9 cellular contexts compared by ENCODE assay signal in the genomic region with DNA sequence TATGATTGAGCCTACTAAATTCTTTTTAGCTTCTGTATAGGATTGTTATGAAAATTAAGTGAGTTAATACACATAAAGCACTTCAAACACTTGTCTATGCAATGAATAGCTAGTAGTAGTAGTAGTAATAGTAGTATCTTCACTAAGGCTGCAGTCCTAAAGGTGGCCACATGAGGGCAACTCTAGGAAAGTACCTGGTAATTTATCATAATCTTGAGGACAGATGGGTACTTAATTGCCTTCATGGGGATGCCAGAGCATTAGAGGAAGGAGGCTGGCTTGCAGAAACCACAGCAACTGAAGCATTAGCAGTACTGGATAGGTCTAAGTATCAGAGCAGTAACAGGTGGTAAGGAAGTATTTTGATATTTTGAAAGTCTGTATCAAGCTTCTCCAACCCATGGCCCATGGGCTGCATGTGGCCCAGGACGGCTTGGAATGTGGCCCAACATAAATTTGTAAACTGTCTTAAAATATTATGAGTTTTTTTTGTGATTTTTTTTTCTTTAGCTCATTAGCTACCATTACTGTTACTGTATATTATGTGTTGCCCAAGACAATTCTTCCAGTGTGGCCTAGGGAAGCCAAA. TPM values are rescaled to one million over a fixed set of nuclear protein-coding genes. Genes with fewer than 3 reads are reported as not detected.
DNase-seq lines count a peak whose midpoint lies in the region; ATAC-seq, FAIRE-seq and TF ChIP-seq lines count a peak whose summit lies in the region.
"Had no signal": no experiment of that assay in that cellular context is flagged by ENCODE, and none has a peak within 500 bp of the region (broad histone marks: within the 10 kb centered on the region; RNA-seq: fewer than 3 reads in every experiment).

No MANE protein-coding gene starts in this region.

- H3K4me3 Mint-ChIP-seq in naive B cell: peak overlapping the region in 2 of 8 donors; percentile 4 to 44

- no peak overlapping the region for H3K27ac ChIP-seq in K562 (ENCODE audit: extremely low read depth, low read depth, low read length)
- no peak overlapping the region for H3K27ac ChIP-seq in ascending aorta

- TF ChIP-seq EP300 in K562 (IDR thresholded peaks at IDR 0.05; ENCODE audit: low read length): no peak

- CTCF ChIA-PET in K562 (lab: Yijun Ruan, JAX; ENCODE audit: low intra/inter-chr PET ratio): no interaction called here

- H3K36me3 ChIP-seq in K562 (ENCODE audit: control insufficient read depth, insufficient read depth, low read length) (no peaks in the 10 kb centered on the region), ascending aorta (no peaks in the 10 kb centered on the region)

- no peak for FAIRE-seq in K562 (lab: Jason Lieb, UNC)

- H3K4me1 Mint-ChIP-seq in naive B cell: peaks cover 26 to 46% (median 45%) of the 10 kb centered on the region in 3 donors

- peak overlapping the region in 4 of 6 donors; percentile 23 to 88 (median 77) for H3K27ac Mint-ChIP-seq in naive B cell

- no peaks in the 10 kb centered on the region for H3K4me1 ChIP-seq in K562 (replicated peaks in 1 of 2; ENCODE audit: control insufficient read depth in 2 of 2, insufficient read depth in 2 of 2, low read length in 2 of 2)
- no peaks in the 10 kb centered on the region for H3K4me1 ChIP-seq in ascending aorta

- WGBS in K562 (ENCODE audit: insufficient coverage, low coverage, missing lambda C conversion rate): 0% methylated on average over 1 of the region's 1 CpG

- no peaks in the 10 kb centered on the region for H3K9me1 ChIP-seq in K562 (ENCODE audit: control insufficient read depth, insufficient read depth, low read length)

- no peak overlapping the region for H3K9ac ChIP-seq in K562 (ENCODE audit: insufficient read depth in 1 of 2, low read depth in 2 of 2, low read length in 2 of 2)

- POLR2A ChIA-PET in K562 (lab: Yijun Ruan, JAX): interaction anchor here (0.7 kb wide), 1 partner anchor 527 kb away, joined by 3 read pairs; no protein-coding TSS in a partner anchor

- peak in 1 of 2 experiments; percentile 52; a peak in 2 of 4 replicates for TF ChIP-seq RAD21 in K562 (CRISPR knock-in tag; conservative IDR thresholded peaks at IDR 0.05 in 1 of 2, IDR thresholded peaks at IDR 0.05 in 1 of 2)

- H3K9me3 Mint-ChIP-seq in naive B cell: peaks cover 0 to 4% (median 0%) of the 10 kb centered on the region in 7 donors

- no peaks in the 10 kb centered on the region for H3K27me3 ChIP-seq in K562 (ENCODE audit: control insufficient read depth in 2 of 2, insufficient read depth in 2 of 2, low read length in 2 of 2)
- no peaks in the 10 kb centered on the region for H3K27me3 ChIP-seq in ascending aorta

- DNase-seq in NCI-H1436 (lab: John Stamatoyannopoulos, UW) (peak; percentile 26), NCI-H1436 treated with DMSO at 0.1 percent for 48 hours (lab: John Stamatoyannopoulos, UW) (no peak), T-helper 1 cell (peak in 4 of 5 donors; percentile 18 to 51 (median 37)), K562 (ENCODE audit: extremely low read depth in 1 of 4, low spot score in 3 of 4) (peak; percentile 32 to 41 (median 38)), naive B cell (peak; percentile 75), ascending aorta (ENCODE audit: low spot score in 2 of 2) (no peak)

- TF ChIP-seq POLR2A in K562 (conservative IDR thresholded peaks at IDR 0.05): no peak

- TF ChIP-seq CTCF in K562 (IDR thresholded peaks at IDR 0.05 in 2 of 3, conservative IDR thresholded peaks at IDR 0.05 in 1 of 3; ENCODE audit: insufficient read depth in 2 of 3, low read depth in 1 of 3, low read length in 3 of 3) (peak; percentile 51 to 55 (median 52); a peak in 4 of 6 replicates), ascending aorta (IDR thresholded peaks at IDR 0.05) (peak in 1 of 3 experiments; percentile 12)

- H3K9me3 ChIP-seq in K562 (replicated peaks; ENCODE audit: control insufficient read depth, insufficient read depth, low read depth, low read length): no peaks in the 10 kb centered on the region
- no peaks in the 10 kb centered on the region for H3K9me3 ChIP-seq in ascending aorta

- intact Hi-C loops in K562 (cut with micrococcal nuclease): no loop called here
- intact Hi-C loops in ascending aorta (cut with DNase I): no loop called here

- H3K79me2 ChIP-seq in K562 (ENCODE audit: control insufficient read depth, insufficient read depth, low read length): no peaks in the 10 kb centered on the region

- no peaks in the 10 kb centered on the region for H3K36me3 Mint-ChIP-seq in naive B cell

- H3K4me2 ChIP-seq in K562 (ENCODE audit: insufficient read depth, low read length): no peak overlapping the region

- no peaks in the 10 kb centered on the region for H3K27me3 Mint-ChIP-seq in naive B cell

- no TSS peak for BruUV-seq in K562 (replicated peaks; lab: Mats Ljungman, UMichigan)

- H2AFZ ChIP-seq in K562 (ENCODE audit: low read depth, low read length): no peak overlapping the region

- H3K4me3 ChIP-seq in K562 (no peak overlapping the region), ascending aorta (no peak overlapping the region)

- in situ Hi-C loops in K562 (cut with MboI): no loop called here

- H4K20me1 ChIP-seq in K562 (replicated peaks; ENCODE audit: control insufficient read depth, insufficient read depth, low read length): no peaks in the 10 kb centered on the region

- ATAC-seq in HG03175 (IDR thresholded peaks at IDR 0.05; ENCODE audit: unreplicated experiment) (peak; percentile 64), K562 (peak; percentile 84), naive B cell (ENCODE audit: low read depth in 2 of 2) (peak; percentile 83 to 84), GM21825 (IDR thresholded peaks at IDR 0.05; ENCODE audit: unreplicated experiment) (no peak)

TF ChIP-seq in K562, 482 proteins besides CTCF, POLR2A, EP300 and RAD21 (continues in another document):
- no peak for TF ChIP-seq PBX2 (CRISPR knock-in tag; IDR thresholded peaks at IDR 0.05; ENCODE audit: low read depth)
- peak; percentile 88 for TF ChIP-seq PBX2 (tag; conservative IDR thresholded peaks at IDR 0.05; ENCODE audit: low read depth)
- peak; percentile 81 for TF ChIP-seq MEIS2 (IDR thresholded peaks at IDR 0.05; ENCODE audit: partially characterized antibody)

RNA-seq across cellular contexts. Expression of gene NIPAL1, which starts 17.3 kb away (rescaled TPM):
- 1.2 and 1.4 TPM in 2 replicates for total RNA-seq in K562 (2011; cell fraction: chromatin; rRNA removed; ENCODE audit: low replicate concordance)
- 1.1 and 1.3 TPM in 2 replicates for total RNA-seq in K562 (2011; cell fraction: nucleolus; rRNA removed)
- total RNA-seq in K562 (2011; cell fraction: nucleoplasm; rRNA removed): 0.53 and 0.73 TPM in 2 replicates
- total RNA-seq in K562 (2014; rRNA removed): 0.27 and 0.98 TPM in 2 replicates
- 0.11 and 0.22 TPM in 2 replicates for total RNA-seq in K562 (2014; rRNA removed; fragmentation: Illumina TruSeq; extraction: Trizol)
- 0.25 and 0.68 TPM in 2 replicates for total RNA-seq in K562 (2015; rRNA removed; fragmentation: Illumina TruSeq; extraction: Trizol)
- 0.20 and 0.72 TPM in 2 replicates for total RNA-seq in K562 (2021)
- polyA plus RNA-seq in K562 (2011; rRNA removed): 0.30 and 0.43 TPM in 2 replicates
- polyA plus RNA-seq in K562 (2011; cell fraction: cytosol; rRNA removed): 0.03 and 0.19 TPM in 2 replicates
- 0.58 and 0.75 TPM in 2 replicates for polyA plus RNA-seq in K562 (2011; cell fraction: nucleus; rRNA removed)
- polyA plus RNA-seq in K562 (2012): 0.51 and 1.2 TPM in 2 replicates
- 0.28 and 0.54 TPM in 2 replicates for polyA plus RNA-seq in K562 (2014; fragmentation: Illumina TruSeq; extraction: Trizol)
- under 1 TPM; 0.03 to 0.17 TPM for polyA plus RNA-seq in K562 (2014; fragmentation: Nextera tagmentation; extraction: Ambion mirVana)
- polyA plus RNA-seq in K562 (2014; rRNA removed): 0.16 and 0.38 TPM in 2 replicates
- 0.39 and 0.42 TPM in 2 replicates for polyA minus RNA-seq in K562 (2011; rRNA and poly(A)+ RNA removed)
- polyA minus RNA-seq in K562 (2011; cell fraction: cytosol; rRNA and poly(A)+ RNA removed): not detected in 2 replicates
- 1.1 and 1.2 TPM in 2 replicates for polyA minus RNA-seq in K562 (2011; cell fraction: nucleus; rRNA and poly(A)+ RNA removed)
- polyA plus RNA-seq in naive B cell (ENCODE audit: low read depth in 6 of 6): under 1 TPM in 2 of 6 donors, not detected in 4; 0.29 to 0.66 TPM
- 2.0 TPM for total RNA-seq in ascending aorta

RNA-seq across cellular contexts. Expression of gene CNGA1, which starts 17.4 kb away (rescaled TPM):
- not detected in 2 replicates for total RNA-seq in K562 (2011; cell fraction: chromatin; rRNA removed; ENCODE audit: low replicate concordance)
- not detected in 2 replicates for total RNA-seq in K562 (2011; cell fraction: nucleolus; rRNA removed)
- total RNA-seq in K562 (2011; cell fraction: nucleoplasm; rRNA removed): 0.23 TPM in 1 of 2 replicates, not detected in the other
- total RNA-seq in K562 (2014; rRNA removed): not detected in 2 replicates
- total RNA-seq in K562 (2014; rRNA removed; fragmentation: Illumina TruSeq; extraction: Trizol): 0.06 TPM in 1 of 2 replicates, not detected in the other
- total RNA-seq in K562 (2015; rRNA removed; fragmentation: Illumina TruSeq; extraction: Trizol): not detected in 2 replicates
- total RNA-seq in K562 (2021): 0.29 TPM in 1 of 2 replicates, not detected in the other
- polyA plus RNA-seq in K562 (2011; rRNA removed): 0.03 and 0.05 TPM in 2 replicates
- not detected in 2 replicates for polyA plus RNA-seq in K562 (2011; cell fraction: cytosol; rRNA removed)
- polyA plus RNA-seq in K562 (2011; cell fraction: nucleus; rRNA removed): 0.27 TPM in 2 replicates
- polyA plus RNA-seq in K562 (2012): 0.04 and 0.10 TPM in 2 replicates
- 0.04 TPM in 1 of 2 replicates, not detected in the other for polyA plus RNA-seq in K562 (2014; fragmentation: Illumina TruSeq; extraction: Trizol)
- not detected for polyA plus RNA-seq in K562 (2014; fragmentation: Nextera tagmentation; extraction: Ambion mirVana)
- polyA plus RNA-seq in K562 (2014; rRNA removed): 0.04 TPM in 1 of 2 replicates, not detected in the other
- 0.09 TPM in 1 of 2 replicates, not detected in the other for polyA minus RNA-seq in K562 (2011; rRNA and poly(A)+ RNA removed)
- not detected in 2 replicates for polyA minus RNA-seq in K562 (2011; cell fraction: cytosol; rRNA and poly(A)+ RNA removed)
- not detected in 2 replicates for polyA minus RNA-seq in K562 (2011; cell fraction: nucleus; rRNA and poly(A)+ RNA removed)
- not detected for polyA plus RNA-seq in naive B cell (ENCODE audit: low read depth in 6 of 6)
- not detected for total RNA-seq in ascending aorta
- total RNA-seq: dermis microvascular lymphatic vessel endothelial cell had no signal

Comparison
In these comparisons a context has a peak if more than half of its experiments do, and no peak if none do; other contexts are left out.
1. DNase-seq: peak in NCI-H1436 (single experiment), T-helper 1 cell (4 of 5), K562 (4 of 4) and naive B cell (single experiment); none in NCI-H1436 treated with DMSO at 0.1 percent for 48 hours (single experiment) and ascending aorta (0 of 2).